In genomic region chr1:100862591-100862990, GRCh38 we compare ENCODE assay signal across 24 cellular contexts. TPM values are rescaled to one million over a fixed set of nuclear protein-coding genes. Genes with fewer than 3 reads are reported as not detected.
DNase-seq lines count a peak whose midpoint lies in the region; ATAC-seq and TF ChIP-seq lines count a peak whose summit lies in the region.
"Had no signal": no experiment of that assay in that cellular context is flagged by ENCODE, and none has a peak within 500 bp of the region (broad histone marks: within the 10 kb centered on the region; RNA-seq: fewer than 3 reads in every experiment).

No MANE protein-coding gene starts in this region.

- intact Hi-C loops in upper lobe of right lung (cut with DNase I): loop anchor here (10.0 kb wide), 2 partner anchors 258 to 398 kb away; no protein-coding TSS in a partner anchor

- TF ChIP-seq CTCF in AG10803 (conservative IDR thresholded peaks at IDR 0.05; ENCODE audit: low read length) (no peak), cardiac fibroblast (IDR thresholded peaks at IDR 0.05; ENCODE audit: low read depth, low read length) (no peak), upper lobe of right lung (IDR thresholded peaks at IDR 0.05) (no peak)

- no peaks in the 10 kb centered on the region for H3K4me1 ChIP-seq in upper lobe of right lung

- H3K27me3 ChIP-seq in upper lobe of right lung: no peaks in the 10 kb centered on the region
- no peaks in the 10 kb centered on the region; the same call in 1 of the 2 replicates for H3K27me3 ChIP-seq in H7 (ENCODE audit: control insufficient read depth, insufficient read depth, low read length)
- H3K27me3 ChIP-seq: cardiac muscle cell had no signal

- ATAC-seq in upper lobe of right lung: no peak
- ATAC-seq in GM21360 (IDR thresholded peaks at IDR 0.05; ENCODE audit: unreplicated experiment): no peak
- ATAC-seq: activated CD8-positive, alpha-beta memory T cell treated with anti-CD3 and anti-CD28 coated beads, Interleukin-2, amount 10 ng/mL, durations not matched to agents 7 days and 5 days; activated T-helper 17 cell treated with anti-CD3 and anti-CD28 coated beads, Interleukin-2, amount 50 U/mL, for 72 hours; esophagus mucosa; HCT116; left lobe of liver; natural killer cell treated with Interleukin-12 subunit alpha and Interleukin-12 subunit beta and Interleukin-15 and Interleukin-18, amount 100 ng/mL, for 72 hours; stimulated activated naive B cell treated with anti-CD40 and anti-IgM and Interleukin-4, amounts not matched to agents 10 μg/mL and 1 μg/mL and 100 μg/mL, for 72 hours had no signal

- DNase-seq in AG10803 (ENCODE audit: low read depth) (peak; percentile 90), HT1080 (ENCODE audit: low read depth) (peak; percentile 62), cardiac fibroblast (ENCODE audit: low read depth in 2 of 2) (peak; percentile 59 to 71), kidney tubule cell (ENCODE audit: low spot score) (peak; percentile 50), upper lobe of right lung (no peak), SKM-1 (lab: John Stamatoyannopoulos, UW; ENCODE audit: unreplicated experiment) (no peak), H7 (no peak)
- DNase-seq: activated CD4-positive, alpha-beta T cell treated with anti-CD3 and anti-CD28 coated beads for 48 hours; activated CD8-positive, alpha-beta memory T cell treated with anti-CD3 and anti-CD28 coated beads, Interleukin-2, amount 10 ng/mL, durations not matched to agents 7 days and 5 days; activated naive CD8-positive, alpha-beta T cell treated with anti-CD3 and anti-CD28 coated beads, Interleukin-2, amount 10 ng/mL, durations not matched to agents 7 days and 5 days; DND-41; NCI-H1417 treated with DMSO at 0.1 percent for 48 hours; NCI-H524 treated with DMSO at 0.1 percent for 48 hours; posterior cingulate gyrus; stimulated activated CD4-positive, alpha-beta T cell treated with anti-CD3 and anti-CD28 coated beads, Interleukin-2, amount 100 ng/mL, for 24 hours; stimulated activated naive B cell treated with anti-CD40 and anti-IgM and Interleukin-4, amounts not matched to agents 10 μg/mL and 1 μg/mL and 100 μg/mL, for 72 hours had no signal

- no peak overlapping the region for H3K27ac ChIP-seq in upper lobe of right lung
- H3K27ac ChIP-seq: cardiac muscle cell, thoracic aorta had no signal

- H3K4me3 ChIP-seq in AG10803 (ENCODE audit: low read length): no peak overlapping the region
- H3K4me3 ChIP-seq in cardiac fibroblast (replicated peaks in 1 of 2; ENCODE audit: low read depth in 2 of 2, low read length in 2 of 2): no peak overlapping the region
- no peak overlapping the region for H3K4me3 ChIP-seq in upper lobe of right lung
- no peak overlapping the region for H3K4me3 ChIP-seq in H7 (ENCODE audit: insufficient read depth, low read depth, low read length)
- H3K4me3 ChIP-seq: cardiac muscle cell, thoracic aorta had no signal

- H3K9me3 ChIP-seq in upper lobe of right lung: no peaks in the 10 kb centered on the region
- H3K9me3 ChIP-seq: thoracic aorta had no signal

- no peaks in the 10 kb centered on the region for H3K36me3 ChIP-seq in upper lobe of right lung
- H3K36me3 ChIP-seq in H7 (replicated peaks; ENCODE audit: control insufficient read depth, insufficient read depth, low read length): no peaks in the 10 kb centered on the region
- H3K36me3 ChIP-seq: cardiac muscle cell, thoracic aorta had no signal

RNA-seq across cellular contexts. Expression of gene EXTL2, which starts 32.1 kb away (rescaled TPM):
- total RNA-seq in HT1080 (2014; rRNA removed; shearing (Covaris generic)): 19.6 and 24.1 TPM in 2 replicates
- polyA plus RNA-seq in HT1080 (2015; cell fraction: cytosol; rRNA removed): 28.2 and 35.3 TPM in 2 replicates
- polyA plus RNA-seq in HT1080 (2015; cell fraction: nucleus; rRNA removed): 61.8 and 75.7 TPM in 2 replicates
- total RNA-seq in upper lobe of right lung: 11.6 TPM
- total RNA-seq in H7 (2014; rRNA removed; shearing (Covaris generic)): 57.7 and 67.2 TPM in 2 replicates

RNA-seq across cellular contexts. Expression of gene SLC30A7, which starts 33.3 kb away (rescaled TPM):
- 26.8 and 30.5 TPM in 2 replicates for total RNA-seq in HT1080 (2014; rRNA removed; shearing (Covaris generic))
- 16.0 and 20.5 TPM in 2 replicates for polyA plus RNA-seq in HT1080 (2015; cell fraction: cytosol; rRNA removed)
- polyA plus RNA-seq in HT1080 (2015; cell fraction: nucleus; rRNA removed): 39.5 and 41.2 TPM in 2 replicates
- total RNA-seq in upper lobe of right lung: 35.1 TPM
- total RNA-seq in H7 (2014; rRNA removed; shearing (Covaris generic)): 19.5 TPM in 2 replicates

Comparison
In these comparisons a context has a peak if more than half of its experiments do, and no peak if none do; other contexts are left out.
1. DNase-seq: peak in AG10803 (single experiment), HT1080 (single experiment), cardiac fibroblast (2 of 2) and kidney tubule cell (single experiment); none in upper lobe of right lung (single experiment), SKM-1 (single experiment) and H7 (single experiment).